Comparison of ENCODE assay signal across 1 cellular context in the genomic region with DNA sequence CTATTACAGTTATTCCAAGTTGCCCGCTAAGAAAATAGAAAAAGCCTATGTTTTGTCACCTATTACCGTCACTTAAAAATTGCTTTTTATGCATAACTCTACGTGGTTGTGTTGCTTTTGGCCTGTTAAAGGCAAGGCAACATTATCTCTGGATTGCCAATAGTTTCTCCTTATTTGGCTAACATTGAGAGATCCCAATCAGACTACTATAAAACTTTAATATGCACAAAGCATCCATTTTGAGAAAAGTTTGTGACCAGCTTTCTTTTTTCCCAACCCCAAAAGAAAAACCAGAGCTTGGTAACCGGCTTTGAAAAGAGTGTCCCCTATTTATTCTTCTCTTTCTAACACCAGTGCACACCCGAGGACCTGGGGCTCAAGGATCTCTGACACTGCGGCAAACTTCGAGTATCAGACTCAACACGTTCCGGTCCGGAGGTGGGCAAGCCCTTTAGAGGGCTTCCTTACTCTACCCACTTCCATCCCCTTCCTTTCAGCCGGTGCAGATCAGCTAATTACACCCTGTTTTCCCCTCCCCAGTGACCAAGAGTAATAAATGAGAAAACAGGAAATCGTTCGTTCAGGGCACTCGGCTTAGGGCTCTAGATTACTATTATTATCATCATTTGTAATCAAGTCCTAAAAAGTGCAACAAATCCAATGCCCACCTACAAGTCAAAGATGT.
TF ChIP-seq lines count a peak whose summit lies in the region.

No MANE protein-coding gene starts in this region.

TF ChIP-seq in GM12878, 131 proteins besides CTCF, POLR2A, EP300 and RAD21 (continued from another document):
- TF ChIP-seq, protein P1, sequence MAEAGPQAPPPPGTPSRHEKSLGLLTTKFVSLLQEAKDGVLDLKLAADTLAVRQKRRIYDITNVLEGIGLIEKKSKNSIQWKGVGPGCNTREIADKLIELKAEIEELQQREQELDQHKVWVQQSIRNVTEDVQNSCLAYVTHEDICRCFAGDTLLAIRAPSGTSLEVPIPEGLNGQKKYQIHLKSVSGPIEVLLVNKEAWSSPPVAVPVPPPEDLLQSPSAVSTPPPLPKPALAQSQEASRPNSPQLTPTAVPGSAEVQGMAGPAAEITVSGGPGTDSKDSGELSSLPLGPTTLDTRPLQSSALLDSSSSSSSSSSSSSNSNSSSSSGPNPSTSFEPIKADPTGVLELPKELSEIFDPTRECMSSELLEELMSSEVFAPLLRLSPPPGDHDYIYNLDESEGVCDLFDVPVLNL (IDR thresholded peaks at IDR 0.05; ENCODE audit: low read depth, low read length), result no peak
- TF ChIP-seq TCF7 (IDR thresholded peaks at IDR 0.05; ENCODE audit: borderline replicate concordance) (no peak), SIN3A (IDR thresholded peaks at IDR 0.05; ENCODE audit: low read depth, low read length) (0 out of 2 replicates have a peak, but pooled peaks have one; percentile 29), SPI1 (IDR thresholded peaks at IDR 0.05; ENCODE audit: borderline replicate concordance, insufficient read depth, low read depth, low read length) (peak; percentile 5; the same call in 1 of the 2 replicates), WRNIP1 (IDR thresholded peaks at IDR 0.05; ENCODE audit: borderline replicate concordance, low read depth, low read length) (0 out of 2 replicates have a peak, but pooled peaks have one; percentile 46), CHD1 (IDR thresholded peaks at IDR 0.05; ENCODE audit: low read depth, low read length) (0 out of 2 replicates have a peak, but pooled peaks have one; percentile 41), CHD2 (IDR thresholded peaks at IDR 0.05; ENCODE audit: borderline replicate concordance, low read depth, low read length) (no peak), RAD51 (IDR thresholded peaks at IDR 0.05) (no peak), MEF2B (IDR thresholded peaks at IDR 0.05; ENCODE audit: partially characterized antibody, poor library complexity, severe bottlenecking) (peak; percentile 8)
- TF ChIP-seq, protein P2, sequence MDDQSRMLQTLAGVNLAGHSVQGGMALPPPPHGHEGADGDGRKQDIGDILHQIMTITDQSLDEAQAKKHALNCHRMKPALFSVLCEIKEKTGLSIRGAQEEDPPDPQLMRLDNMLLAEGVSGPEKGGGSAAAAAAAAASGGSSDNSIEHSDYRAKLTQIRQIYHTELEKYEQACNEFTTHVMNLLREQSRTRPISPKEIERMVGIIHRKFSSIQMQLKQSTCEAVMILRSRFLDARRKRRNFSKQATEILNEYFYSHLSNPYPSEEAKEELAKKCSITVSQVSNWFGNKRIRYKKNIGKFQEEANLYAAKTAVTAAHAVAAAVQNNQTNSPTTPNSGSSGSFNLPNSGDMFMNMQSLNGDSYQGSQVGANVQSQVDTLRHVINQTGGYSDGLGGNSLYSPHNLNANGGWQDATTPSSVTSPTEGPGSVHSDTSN (IDR thresholded peaks at IDR 0.05; ENCODE audit: insufficient replicate concordance, low read depth, low read length), result no peak
- TF ChIP-seq, protein P3, sequence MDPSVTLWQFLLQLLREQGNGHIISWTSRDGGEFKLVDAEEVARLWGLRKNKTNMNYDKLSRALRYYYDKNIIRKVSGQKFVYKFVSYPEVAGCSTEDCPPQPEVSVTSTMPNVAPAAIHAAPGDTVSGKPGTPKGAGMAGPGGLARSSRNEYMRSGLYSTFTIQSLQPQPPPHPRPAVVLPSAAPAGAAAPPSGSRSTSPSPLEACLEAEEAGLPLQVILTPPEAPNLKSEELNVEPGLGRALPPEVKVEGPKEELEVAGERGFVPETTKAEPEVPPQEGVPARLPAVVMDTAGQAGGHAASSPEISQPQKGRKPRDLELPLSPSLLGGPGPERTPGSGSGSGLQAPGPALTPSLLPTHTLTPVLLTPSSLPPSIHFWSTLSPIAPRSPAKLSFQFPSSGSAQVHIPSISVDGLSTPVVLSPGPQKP (IDR thresholded peaks at IDR 0.05; ENCODE audit: low read depth, low read length), result no peak
